In the genomic region with DNA sequence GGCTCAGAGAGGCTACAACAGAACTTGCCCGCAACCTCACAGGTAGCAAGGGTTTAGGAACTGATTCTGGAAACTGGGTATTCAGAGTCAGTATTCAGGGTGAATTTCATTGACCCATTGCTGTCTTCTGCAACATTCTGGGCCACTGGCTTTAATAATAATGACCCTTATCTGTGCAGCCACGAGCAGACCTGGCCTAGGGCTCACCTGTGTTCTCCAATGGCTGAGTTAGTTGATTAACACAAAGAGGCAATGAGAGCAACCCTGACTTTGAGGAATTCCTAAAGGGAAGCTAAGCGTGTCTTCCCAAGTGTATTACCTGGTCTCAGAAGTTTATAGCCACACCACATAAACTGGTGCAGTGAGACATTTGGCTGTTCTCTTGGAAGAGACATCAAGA, we compare ENCODE assay signal across 21 cellular contexts.
DNase-seq lines count a peak whose midpoint lies in the region; ATAC-seq and TF ChIP-seq lines count a peak whose summit lies in the region.
"Had no signal": no experiment of that assay in that cellular context is flagged by ENCODE, and none has a peak within 500 bp of the region (broad histone marks: within the 10 kb centered on the region; RNA-seq: fewer than 3 reads in every experiment).

No MANE protein-coding gene starts in this region.

- H3K36me3 ChIP-seq in esophagus muscularis mucosa (no peaks in the 10 kb centered on the region), thyroid gland (no peaks in the 10 kb centered on the region), BE2C (no peaks in the 10 kb centered on the region)
- H3K36me3 ChIP-seq: BLaER1 treated with 17β-estradiol and CSF1 and Interleukin-3, amounts not matched to agents 10 nM and 100 nM had no signal

- intact Hi-C loops in esophagus muscularis mucosa (cut with DNase I) (no loop called here), thyroid gland (cut with DNase I) (no loop called here), head of caudate nucleus (cut with DNase I) (loop anchor here (10.0 kb wide), 1 partner anchor 100 kb away; no protein-coding TSS in a partner anchor)

- H3K27ac ChIP-seq in esophagus muscularis mucosa (replicated peaks in 1 of 4), result no peak overlapping the region
- peak overlapping the region in 1 of 3 donors; percentile 22 for H3K27ac ChIP-seq in thyroid gland
- H3K27ac ChIP-seq: BLaER1 treated with 17β-estradiol and CSF1 and Interleukin-3, amounts not matched to agents 10 nM and 100 nM; C4-2B had no signal

- no peaks in the 10 kb centered on the region for H3K4me1 ChIP-seq in esophagus muscularis mucosa
- peaks cover 31 to 55% of the 10 kb centered on the region in 2 donors for H3K4me1 ChIP-seq in thyroid gland
- no peaks in the 10 kb centered on the region for H3K4me1 ChIP-seq in BE2C

- TF ChIP-seq CTCF in esophagus muscularis mucosa (IDR thresholded peaks at IDR 0.05), result no peak
- no peak for TF ChIP-seq CTCF in thyroid gland (IDR thresholded peaks at IDR 0.05)
- no peak for TF ChIP-seq CTCF in BE2C (IDR thresholded peaks at IDR 0.05; ENCODE audit: low read depth, low read length)

- ATAC-seq in HG03108 (IDR thresholded peaks at IDR 0.05; ENCODE audit: unreplicated experiment), result no peak
- ATAC-seq: GM12878 had no signal

- TF ChIP-seq EP300 in esophagus muscularis mucosa (IDR thresholded peaks at IDR 0.05), result no peak

- H3K9me3 ChIP-seq in esophagus muscularis mucosa, result no peaks in the 10 kb centered on the region
- H3K9me3 ChIP-seq in thyroid gland, result no peaks in the 10 kb centered on the region
- H3K9me3 ChIP-seq in BE2C, result no peaks in the 10 kb centered on the region
- H3K9me3 ChIP-seq: BLaER1 treated with 17β-estradiol and CSF1 and Interleukin-3, amounts not matched to agents 10 nM and 100 nM had no signal

- no peaks in the 10 kb centered on the region for H3K27me3 ChIP-seq in esophagus muscularis mucosa
- H3K27me3 ChIP-seq in thyroid gland, result no peaks in the 10 kb centered on the region
- no peaks in the 10 kb centered on the region for H3K27me3 ChIP-seq in BE2C

- 80% methylated on average over 3 of the region's 3 CpGs for WGBS in esophagus muscularis mucosa
- WGBS in thyroid gland, 2 donors, result 45 to 51% methylated on average over 3 of the region's 3 CpGs

- TF ChIP-seq POLR2A in esophagus muscularis mucosa (IDR thresholded peaks at IDR 0.05; ENCODE audit: low read depth) (no peak), thyroid gland (IDR thresholded peaks at IDR 0.05) (no peak)

- no peak overlapping the region for H3K4me3 ChIP-seq in esophagus muscularis mucosa
- no peak overlapping the region for H3K4me3 ChIP-seq in thyroid gland (replicated peaks in 1 of 3)
- H3K4me3 ChIP-seq in BE2C (ENCODE audit: low read depth, low read length), result no peak overlapping the region
- H3K4me3 ChIP-seq: BLaER1 treated with 17β-estradiol and CSF1 and Interleukin-3, amounts not matched to agents 10 nM and 100 nM; GM12878 had no signal

- DNase-seq in DMS79 treated with DMSO at 0.1 percent for 48 hours (lab: John Stamatoyannopoulos, UW) (peak; percentile 31), esophagus muscularis mucosa (ENCODE audit: extremely low spot score) (peak; percentile 37), left kidney (ENCODE audit: low read depth, low spot score) (peak; percentile 46), thyroid gland (peak; percentile 56 to 61), BE2C (no peak), head of caudate nucleus (no peak)
- DNase-seq in activated CD4-positive, alpha-beta T cell treated with anti-CD3 and anti-CD28 coated beads for 4 hours, result no peak
- DNase-seq: 8988T; CD4-positive, alpha-beta T cell; CD8-positive, alpha-beta memory T cell; COR-L47; DMS 273 treated with DMSO at 0.1 percent for 48 hours; DMS153; DMS53; DND-41; EL; GDM1 had no signal

Comparison
In these comparisons a context has a peak if more than half of its experiments do, and no peak if none do; other contexts are left out.
1. DNase-seq: peak in DMS79 treated with DMSO at 0.1 percent for 48 hours (single experiment), esophagus muscularis mucosa (single experiment), left kidney (single experiment) and thyroid gland (2 of 2); none in activated CD4-positive, alpha-beta T cell treated with anti-CD3 and anti-CD28 coated beads for 4 hours (0 of 2), BE2C (single experiment) and head of caudate nucleus (0 of 42).